In the genomic region with DNA sequence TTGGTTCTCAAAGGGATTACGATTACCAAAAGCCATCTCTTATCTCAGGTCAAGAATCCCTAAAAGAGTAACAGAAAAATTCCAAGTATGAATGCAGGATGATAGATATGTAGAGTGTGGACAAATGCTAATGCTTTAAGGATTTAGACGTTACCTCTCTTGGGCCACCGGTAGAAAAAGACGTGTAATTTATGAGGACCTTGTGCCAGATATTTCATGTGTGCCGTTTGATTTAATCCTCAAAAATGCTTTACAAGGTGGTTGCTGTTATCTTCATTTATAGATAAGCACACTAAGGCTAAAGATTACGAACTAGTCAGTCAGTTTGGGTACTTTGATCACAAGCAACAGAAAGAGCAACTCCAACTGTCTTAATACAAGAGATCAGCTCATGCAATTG, we compare ENCODE assay signal across 37 cellular contexts.
"Had no signal": no experiment of that assay in that cellular context is flagged by ENCODE, and none has a peak within 500 bp of the region (broad histone marks: within the 10 kb centered on the region; RNA-seq: fewer than 3 reads in every experiment).

No MANE protein-coding gene starts in this region.

- H3K27me3 ChIP-seq: adrenal gland, ascending aorta, body of pancreas, brain microvascular endothelial cell, breast epithelium had no signal

- H3K36me3 ChIP-seq: adrenal gland, ascending aorta, brain microvascular endothelial cell, breast epithelium had no signal

- H3K4me3 Mint-ChIP-seq: activated B cell treated with CpG ODN at 0.5 μM for 24 hours; activated CD4-positive, alpha-beta memory T cell treated with anti-CD3 and anti-CD28 coated beads for 36 hours; activated CD4-positive, alpha-beta T cell treated with anti-CD3 and anti-CD28 coated beads, Interleukin-2, amount 10 ng/mL, durations not matched to agents 24 days and 14 days; activated CD8-positive, alpha-beta T cell treated with anti-CD3 and anti-CD28 coated beads for 36 hours; activated naive CD4-positive, alpha-beta T cell treated with anti-CD3 and anti-CD28 coated beads for 36 hours; activated naive CD8-positive, alpha-beta T cell treated with anti-CD3 and anti-CD28 coated beads for 36 hours; activated T-cell treated with anti-CD3 and anti-CD28 coated beads, Interleukin-2, amount 50 U/mL, for 4 hours; activated T-cell treated with anti-CD3 and anti-CD28 coated beads, Interleukin-2, amount 50 U/mL, for 72 hours; activated T-helper 1 cell treated with anti-CD3 and anti-CD28 coated beads, Interleukin-12 subunit alpha, Interleukin-12 subunit beta, Interleukin-2, Interleukin-4 antibody, amounts not matched to agents 30 ng/mL and 10 ng/mL and 1 ng/mL, durations not matched to agents 14 hours and 24 hours and 36 hours; activated T-helper 17 cell treated with anti-CD3 and anti-CD28 coated beads, Interleukin-2, amount 50 U/mL, for 72 hours; T-helper 1 cell treated with Interleukin-12 subunit alpha and Interleukin-12 subunit beta and Interleukin-4 antibody, amounts not matched to agents 30 μg/mL and 1 μg/mL, for 36 hours; T-helper 2 cell treated with Interferon-gamma antibody and Interleukin-4, amounts not matched to agents 5 μg/mL and 100 μg/mL, for 36 hours had no signal

- H3K9me3 Mint-ChIP-seq: activated B cell treated with CpG ODN at 0.5 μM for 24 hours; activated CD4-positive, alpha-beta memory T cell treated with anti-CD3 and anti-CD28 coated beads for 36 hours; activated CD4-positive, alpha-beta T cell treated with anti-CD3 and anti-CD28 coated beads, Interleukin-2, amount 10 ng/mL, durations not matched to agents 24 days and 14 days; activated CD8-positive, alpha-beta T cell treated with anti-CD3 and anti-CD28 coated beads for 36 hours; activated T-cell treated with anti-CD3 and anti-CD28 coated beads, Interleukin-2, amount 50 U/mL, for 4 hours; T-helper 2 cell treated with Interferon-gamma antibody and Interleukin-4, amounts not matched to agents 5 μg/mL and 100 μg/mL, for 36 hours had no signal

- H3K9me3 ChIP-seq: adrenal gland, ascending aorta, body of pancreas, breast epithelium had no signal

- H3K27me3 Mint-ChIP-seq: activated B cell treated with CpG ODN at 0.5 μM for 24 hours; activated CD4-positive, alpha-beta memory T cell treated with anti-CD3 and anti-CD28 coated beads for 36 hours; activated CD4-positive, alpha-beta T cell treated with anti-CD3 and anti-CD28 coated beads, Interleukin-2, amount 10 ng/mL, durations not matched to agents 24 days and 14 days; activated CD8-positive, alpha-beta T cell treated with anti-CD3 and anti-CD28 coated beads for 36 hours; activated naive CD8-positive, alpha-beta T cell treated with anti-CD3 and anti-CD28 coated beads for 36 hours had no signal

- FAIRE-seq: TTC549 had no signal

- DNase-seq: activated B cell treated with CpG ODN at 0.5 μM for 24 hours; activated CD4-positive, alpha-beta memory T cell treated with anti-CD3 and anti-CD28 coated beads for 36 hours; activated CD4-positive, alpha-beta T cell treated with anti-CD3 and anti-CD28 coated beads for 4 hours; activated CD4-positive, alpha-beta T cell treated with anti-CD3 and anti-CD28 coated beads, Interleukin-2, amount 10 ng/mL, durations not matched to agents 24 days and 14 days; activated CD4-positive, alpha-beta T cell treated with anti-CD3 and anti-CD28 coated beads, Interleukin-2, amount 50 U/mL, for 1 hour; activated CD4-positive, alpha-beta T cell treated with anti-CD3 and anti-CD28 coated beads, Interleukin-2, amount 50 U/mL, for 4 hours; activated CD4-positive, CD25-positive, alpha-beta regulatory T cell treated with anti-CD3 and anti-CD28 coated beads, Interleukin-2, amount 50 U/mL, for 72 hours; activated CD8-positive, alpha-beta memory T cell treated with anti-CD3 and anti-CD28 coated beads, Interleukin-2, amount 50 U/mL, for 4 hours; activated CD8-positive, alpha-beta T cell treated with anti-CD3 and anti-CD28 coated beads for 36 hours; activated effector memory CD4-positive, alpha-beta T cell treated with anti-CD3 and anti-CD28 coated beads, Interleukin-2, amount 50 U/mL, for 16 hours; activated gamma-delta T cell treated with Interleukin-2 at 50 U/mL for 16 hours; activated naive CD4-positive, alpha-beta T cell; activated naive CD4-positive, alpha-beta T cell treated with anti-CD3 and anti-CD28 coated beads for 36 hours; activated naive CD4-positive, alpha-beta T cell treated with anti-CD3 and anti-CD28 coated beads, Interleukin-2, amount 50 U/mL, for 16 hours; activated naive CD8-positive, alpha-beta T cell treated with anti-CD3 and anti-CD28 coated beads for 36 hours; activated T-cell treated with anti-CD3 and anti-CD28 coated beads for 4 hours; activated T-cell treated with anti-CD3 and anti-CD28 coated beads, Interleukin-2, amount 50 U/mL, for 1 hour; activated T-cell treated with anti-CD3 and anti-CD28 coated beads, Interleukin-2, amount 50 U/mL, for 4 hours; activated T-cell treated with anti-CD3 and anti-CD28 coated beads, Interleukin-2, amount 50 U/mL, for 72 hours; adrenal gland; amygdala; anterior cingulate cortex; body of pancreas; brain microvascular endothelial cell; central memory CD4-positive, alpha-beta T cell; T-helper 1 cell; T-helper 2 cell; T-helper 9 cell had no signal

- H3K36me3 Mint-ChIP-seq: activated CD4-positive, alpha-beta memory T cell treated with anti-CD3 and anti-CD28 coated beads for 36 hours; activated naive CD4-positive, alpha-beta T cell treated with anti-CD3 and anti-CD28 coated beads, Interleukin-2, amount 50 U/mL, for 72 hours; activated naive CD8-positive, alpha-beta T cell treated with anti-CD3 and anti-CD28 coated beads for 36 hours had no signal

- H3K4me3 ChIP-seq: adrenal gland, ascending aorta, body of pancreas, breast epithelium had no signal

- H3K27ac Mint-ChIP-seq: activated B cell treated with CpG ODN at 0.5 μM for 24 hours; activated CD4-positive, alpha-beta memory T cell treated with anti-CD3 and anti-CD28 coated beads for 36 hours; activated CD4-positive, alpha-beta T cell treated with anti-CD3 and anti-CD28 coated beads, Interleukin-2, amount 10 ng/mL, durations not matched to agents 24 days and 14 days; activated CD8-positive, alpha-beta T cell treated with anti-CD3 and anti-CD28 coated beads for 36 hours; activated naive CD4-positive, alpha-beta T cell treated with anti-CD3 and anti-CD28 coated beads for 36 hours; activated naive CD4-positive, alpha-beta T cell treated with anti-CD3 and anti-CD28 coated beads, Interleukin-2, amount 50 U/mL, for 72 hours; activated naive CD8-positive, alpha-beta T cell treated with anti-CD3 and anti-CD28 coated beads for 36 hours; activated T-cell treated with anti-CD3 and anti-CD28 coated beads, Interleukin-2, amount 50 U/mL, for 72 hours; activated T-helper 1 cell treated with anti-CD3 and anti-CD28 coated beads, Interleukin-12 subunit alpha, Interleukin-12 subunit beta, Interleukin-2, Interleukin-4 antibody, amounts not matched to agents 30 ng/mL and 10 ng/mL and 1 ng/mL, durations not matched to agents 14 hours and 24 hours and 36 hours; activated T-helper 17 cell treated with anti-CD3 and anti-CD28 coated beads, Interleukin-2, amount 50 U/mL, for 72 hours; T-helper 1 cell treated with Interleukin-12 subunit alpha and Interleukin-12 subunit beta and Interleukin-4 antibody, amounts not matched to agents 30 μg/mL and 1 μg/mL, for 36 hours; T-helper 2 cell treated with Interferon-gamma antibody and Interleukin-4, amounts not matched to agents 5 μg/mL and 100 μg/mL, for 36 hours had no signal

- H3K4me1 ChIP-seq: adrenal gland, ascending aorta, body of pancreas, breast epithelium had no signal

- H3K27ac ChIP-seq: adrenal gland, ascending aorta, body of pancreas, brain microvascular endothelial cell, breast epithelium, VCaP had no signal

- H3K4me1 Mint-ChIP-seq: activated B cell treated with CpG ODN at 0.5 μM for 24 hours; activated CD4-positive, alpha-beta T cell treated with anti-CD3 and anti-CD28 coated beads, Interleukin-2, amount 10 ng/mL, durations not matched to agents 24 days and 14 days; activated naive CD8-positive, alpha-beta T cell treated with anti-CD3 and anti-CD28 coated beads for 36 hours; activated T-helper 17 cell treated with anti-CD3 and anti-CD28 coated beads, Interleukin-2, amount 50 U/mL, for 72 hours had no signal
